ENCODE assay signal across 1 cellular context in the genomic region with DNA sequence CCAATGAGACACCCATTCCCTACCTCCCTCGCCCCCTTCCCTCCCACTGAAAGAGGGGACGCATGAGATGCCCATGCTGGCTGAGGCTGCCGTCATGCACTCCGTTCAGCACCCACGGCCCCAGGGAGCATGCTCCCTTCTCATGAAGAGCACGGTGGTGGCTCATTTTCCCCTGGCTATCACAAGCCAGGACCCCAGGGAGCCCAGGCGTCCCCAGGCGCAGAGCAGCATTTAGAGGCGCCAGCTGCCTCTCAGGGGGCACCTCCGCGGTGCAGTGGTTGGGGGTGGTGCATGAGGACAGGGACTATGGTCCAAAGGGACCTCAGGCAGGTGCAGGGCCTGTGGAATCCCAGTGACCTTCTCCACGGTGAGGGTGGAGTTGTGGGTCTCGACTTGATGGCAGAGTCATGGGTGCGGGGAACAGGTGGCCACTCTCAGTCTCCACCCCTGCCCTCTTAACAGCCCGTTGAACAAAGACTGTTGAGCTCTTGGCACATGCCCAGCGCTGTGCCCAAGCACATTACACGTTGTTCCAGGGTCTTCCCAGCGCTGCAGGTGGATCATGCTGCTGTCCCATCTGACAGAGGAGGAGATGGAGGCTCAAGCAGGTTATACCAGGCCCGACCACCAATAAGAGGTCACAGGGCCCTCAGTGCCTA.
TF ChIP-seq lines count a peak whose summit lies in the region.

No MANE protein-coding gene starts in this region.

TF ChIP-seq in H1, 55 proteins besides CTCF, POLR2A, EP300 and RAD21:
- TF ChIP-seq BACH1 (IDR thresholded peaks at IDR 0.05; ENCODE audit: low read length) (no peak), HDAC6 (IDR thresholded peaks at IDR 0.05; ENCODE audit: low read depth, low read length) (no peak), KDM4A (IDR thresholded peaks at IDR 0.05; ENCODE audit: low read depth, low read length, severe bottlenecking) (no peak), TEAD4 (IDR thresholded peaks at IDR 0.05; ENCODE audit: low read depth, low read length) (no peak), SRF (IDR thresholded peaks at IDR 0.05; ENCODE audit: low read depth, low read length) (no peak), RXRA (IDR thresholded peaks at IDR 0.05; ENCODE audit: insufficient read depth, low read depth, low read length) (no peak), TAF7 (optimal IDR thresholded peaks at IDR 0.05; ENCODE audit: borderline replicate concordance, low read depth, low read length) (no peak), SAP30 (IDR thresholded peaks at IDR 0.05; ENCODE audit: insufficient read depth, insufficient replicate concordance, low read length) (no peak), SUZ12 (IDR thresholded peaks at IDR 0.05; ENCODE audit: low read length) (no peak), TBP (IDR thresholded peaks at IDR 0.05; ENCODE audit: low read depth, low read length) (no peak), RNF2 (IDR thresholded peaks at IDR 0.05; ENCODE audit: borderline replicate concordance, low read depth, low read length, missing control alignments, poor library complexity, severe bottlenecking) (no peak), CTBP2 (IDR thresholded peaks at IDR 0.05; ENCODE audit: borderline replicate concordance, insufficient read depth, insufficient read length, low read length) (no peak), ATF2 (IDR thresholded peaks at IDR 0.05; ENCODE audit: low read length) (no peak), POLR2AphosphoS5 (IDR thresholded peaks at IDR 0.05; ENCODE audit: low read depth, low read length) (no peak), KDM1A (IDR thresholded peaks at IDR 0.05; ENCODE audit: borderline replicate concordance, low read length) (no peak), CBX5 (IDR thresholded peaks at IDR 0.05; ENCODE audit: low read depth, low read length) (no peak), FOSL1 (IDR thresholded peaks at IDR 0.05; ENCODE audit: insufficient read depth, low read depth, low read length) (no peak)
- TF ChIP-seq, protein P1, sequence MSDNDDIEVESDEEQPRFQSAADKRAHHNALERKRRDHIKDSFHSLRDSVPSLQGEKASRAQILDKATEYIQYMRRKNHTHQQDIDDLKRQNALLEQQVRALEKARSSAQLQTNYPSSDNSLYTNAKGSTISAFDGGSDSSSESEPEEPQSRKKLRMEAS (IDR thresholded peaks at IDR 0.05), result no peak
